15 cellular contexts compared by ENCODE assay signal in the genomic region with DNA sequence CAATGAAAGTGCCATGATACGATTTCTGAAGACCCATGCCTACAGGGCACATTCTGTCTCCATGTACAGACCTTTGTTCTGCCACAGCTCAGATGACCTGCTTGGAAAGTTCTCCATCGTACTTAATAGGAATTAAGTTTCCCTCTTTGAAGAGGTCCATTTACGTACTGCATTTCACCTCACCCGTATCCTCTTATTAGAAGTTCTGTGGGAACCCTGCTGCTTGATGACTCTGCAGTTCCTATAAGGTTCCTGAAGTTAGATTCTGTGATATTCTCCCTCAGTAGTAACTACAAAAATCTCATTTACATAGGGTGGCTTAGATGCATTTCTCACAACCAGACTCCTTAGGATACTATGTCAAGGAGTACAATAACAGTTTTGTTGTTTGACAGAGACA. TPM values are rescaled to one million over a fixed set of nuclear protein-coding genes. Genes with fewer than 3 reads are reported as not detected.
DNase-seq lines count a peak whose midpoint lies in the region; ATAC-seq and TF ChIP-seq lines count a peak whose summit lies in the region.
"Had no signal": no experiment of that assay in that cellular context is flagged by ENCODE, and none has a peak within 500 bp of the region (broad histone marks: within the 10 kb centered on the region; RNA-seq: fewer than 3 reads in every experiment).

No MANE protein-coding gene starts in this region.

- H3K9me3 ChIP-seq in A673 (ENCODE audit: low read depth, low read length, poor library complexity, severe bottlenecking) = no peaks in the 10 kb centered on the region
- H3K9me3 ChIP-seq in psoas muscle = no peaks in the 10 kb centered on the region
- H3K9me3 ChIP-seq: A549, BLaER1 had no signal

- DNase-seq in A673 (ENCODE audit: low spot score) = peak; percentile 8
- DNase-seq in COLO829 (ENCODE audit: low spot score) = peak; percentile 80
- peak; percentile 84 for DNase-seq in SK-MEL-5 (ENCODE audit: low read depth, low spot score)
- DNase-seq in psoas muscle = no peak
- DNase-seq in AG20443 (ENCODE audit: low spot score) = no peak
- DNase-seq: AML-193; CD8-positive, alpha-beta memory T cell; DMS79; GOT3; H9 had no signal

- peak in 2 of 4 donors; percentile 49 to 62 for ATAC-seq in psoas muscle
- ATAC-seq in HG03571 (IDR thresholded peaks at IDR 0.05; ENCODE audit: unreplicated experiment) = no peak
- ATAC-seq: A549, GM12878 had no signal

- no TSS peak for BruUV-seq in A673 (replicated peaks; lab: Mats Ljungman, UMichigan)

- CTCF ChIA-PET in A673 (lab: Charles Lee) = no interaction called here

- intact Hi-C loops in A673 (cut with micrococcal nuclease; ENCODE audit: unreplicated experiment) (no loop called here), psoas muscle (cut with DNase I) (no loop called here)

- H3K27ac ChIP-seq in A673 (ENCODE audit: low read depth, low read length, poor library complexity, severe bottlenecking) (no peak overlapping the region), psoas muscle (no peak overlapping the region)
- H3K27ac ChIP-seq: A549, BLaER1, HL-60 had no signal

- 32 to 66% (median 39%) methylated on average over 4 of the region's 4 CpGs for WGBS in psoas muscle, 3 donors

- TF ChIP-seq CTCF in A673 (conservative IDR thresholded peaks at IDR 0.05; ENCODE audit: low read depth, low read length) = no peak
- no peak for TF ChIP-seq CTCF in psoas muscle (IDR thresholded peaks at IDR 0.05)

- in situ Hi-C loops in SK-MEL-5 (cut with HindIII; ENCODE audit: low pct_unique_long_range_greater_than_20kb, low sequenced_read_pairs) = no loop called here

- H3K4me3 ChIP-seq in A673 (ENCODE audit: low read depth, low read length, poor library complexity, severe bottlenecking) (no peak overlapping the region), psoas muscle (peak overlapping the region; percentile 12)
- H3K4me3 ChIP-seq: A549, BLaER1, GM12878 had no signal

- H3K27me3 ChIP-seq in A673 (replicated peaks; ENCODE audit: insufficient read depth, low read depth, low read length, poor library complexity) (no peaks in the 10 kb centered on the region), psoas muscle (ENCODE audit: insufficient read depth in 3 of 3, low read length in 2 of 3) (no peaks in the 10 kb centered on the region)
- H3K27me3 ChIP-seq: BLaER1 had no signal

- POLR2A ChIA-PET in A673 (lab: Charles Lee; ENCODE audit: low non-redundant PET) = no interaction called here

- H3K4me1 ChIP-seq in A673 (ENCODE audit: insufficient read depth, low read length, poor library complexity, severe bottlenecking) = peaks cover 6% of the 10 kb centered on the region
- H3K4me1 ChIP-seq in psoas muscle = peaks cover 13% of the 10 kb centered on the region
- H3K4me1 ChIP-seq: A549, BLaER1 had no signal

- H3K36me3 ChIP-seq in A673 (ENCODE audit: insufficient read depth, low read length, poor library complexity, severe bottlenecking) (no peaks in the 10 kb centered on the region), psoas muscle (ENCODE audit: insufficient read depth in 1 of 2, low read depth in 1 of 2) (peaks cover 0 to 3% of the 10 kb centered on the region in 2 donors)

RNA-seq across cellular contexts. Expression of a gene that starts 50.9 kb away (rescaled TPM):
- 14.6 and 15.1 TPM in 2 replicates for total RNA-seq in A673 (2021)
- total RNA-seq in SK-MEL-5 (2014; rRNA removed; shearing (Covaris generic)) = 17.6 and 20.2 TPM in 2 replicates
- polyA plus RNA-seq in SK-MEL-5 (2015; cell fraction: cytosol; rRNA removed) = 11.0 and 13.1 TPM in 2 replicates
- polyA plus RNA-seq in SK-MEL-5 (2015; cell fraction: nucleus; rRNA removed) = 80.6 and 84.1 TPM in 2 replicates
- 10 to 100 TPM in 1 of 4 donors, 1 to 10 TPM in 3; 7.7 to 11.1 (median 9.3) TPM for total RNA-seq in psoas muscle
- polyA plus RNA-seq in psoas muscle = 10 to 100 TPM in 2 of 3 donors, 1 to 10 TPM in 1; 6.1 to 17.5 (median 12.1) TPM

Comparison
In these comparisons a context has a peak if more than half of its experiments do, and no peak if none do; other contexts are left out.
1. DNase-seq: peak in A673 (single experiment), COLO829 (single experiment) and SK-MEL-5 (single experiment); none in psoas muscle (0 of 2) and AG20443 (single experiment).